ENCODE assay signal across 21 cellular contexts in the genomic region with DNA sequence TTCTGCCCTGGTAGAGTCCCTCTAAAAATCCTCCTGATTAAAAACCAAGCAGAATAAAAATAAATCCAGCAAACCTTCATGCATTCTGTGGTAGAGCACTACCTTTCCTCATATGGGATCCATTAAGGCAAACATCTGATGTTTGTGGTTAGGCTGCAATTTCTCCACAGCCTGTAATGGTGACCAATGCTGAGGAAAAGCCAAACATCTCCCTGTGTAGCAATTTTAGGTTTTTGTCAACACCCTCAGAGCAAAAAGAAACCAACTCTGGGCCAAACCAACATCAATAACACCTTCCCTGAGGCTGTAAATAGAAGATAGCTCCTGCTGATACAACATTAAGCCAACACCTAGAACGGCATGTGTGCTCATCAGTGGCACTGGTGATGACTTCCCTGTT.
DNase-seq lines count a peak whose midpoint lies in the region; ATAC-seq and TF ChIP-seq lines count a peak whose summit lies in the region.
"Had no signal": no experiment of that assay in that cellular context is flagged by ENCODE, and none has a peak within 500 bp of the region (broad histone marks: within the 10 kb centered on the region; RNA-seq: fewer than 3 reads in every experiment).

No MANE protein-coding gene starts in this region.

- H3K9me3 ChIP-seq in mesenchymal stem cell (ENCODE audit: control insufficient read depth, low read length) (no peaks in the 10 kb centered on the region), esophagus squamous epithelium (no peaks in the 10 kb centered on the region)
- H3K9me3 ChIP-seq: MG63, thoracic aorta had no signal

- no peak overlapping the region for H3K4ac ChIP-seq in mesenchymal stem cell (ENCODE audit: low read depth in 1 of 2, low read length in 2 of 2)

- no peak overlapping the region for H3K14ac ChIP-seq in mesenchymal stem cell (ENCODE audit: low read length in 2 of 2)

- H3K79me1 ChIP-seq in mesenchymal stem cell (replicated peaks; ENCODE audit: low read length, poor library complexity, severe bottlenecking), result no peaks in the 10 kb centered on the region

- peak overlapping the region in 1 of 2 experiments; percentile 45 for H3K18ac ChIP-seq in mesenchymal stem cell (ENCODE audit: low read depth in 1 of 2, low read length in 2 of 2)

- intact Hi-C loops in esophagus squamous epithelium (cut with DNase I), result no loop called here

- H2BK120ac ChIP-seq in mesenchymal stem cell (ENCODE audit: low read depth, low read length), result no peak overlapping the region

- no peak overlapping the region for H4K91ac ChIP-seq in mesenchymal stem cell (ENCODE audit: low read length)

- peak; percentile 70 for DNase-seq in AG09309 (ENCODE audit: low read depth)
- peak; percentile 23 for DNase-seq in HCEC 1CT
- DNase-seq in cardiac fibroblast (ENCODE audit: low read depth in 2 of 2), result peak; percentile 16 to 22
- DNase-seq in mesenchymal stem cell, result peak; percentile 45
- no peak for DNase-seq in NCI-H2196 treated with DMSO at 0.1 percent for 48 hours (lab: John Stamatoyannopoulos, UW; ENCODE audit: unreplicated experiment)
- DNase-seq in superior temporal gyrus (ENCODE audit: extremely low spot score), result no peak
- DNase-seq in esophagus squamous epithelium (lab: John Stamatoyannopoulos, UW), result no peak
- DNase-seq: activated CD4-positive, alpha-beta T cell treated with anti-CD3 and anti-CD28 coated beads for 1 hour; AML-193; dorsolateral prefrontal cortex; H9; MG63; NCI-H2081; NCI-H524 treated with DMSO at 0.1 percent for 48 hours; occipital lobe; stimulated activated CD4-positive, alpha-beta T cell treated with anti-CD3 and anti-CD28 coated beads, Interleukin-12 subunit alpha, Interleukin-12 subunit beta, amount 100 ng/mL, for 4 hours; stimulated activated CD8-positive, alpha-beta memory T cell treated with anti-CD3 and anti-CD28 coated beads, Interleukin-4, amount 100 ng/mL, for 48 hours had no signal

- H3K4me3 ChIP-seq in AG09309 (ENCODE audit: control insufficient read depth, low read depth, low read length) (no peak overlapping the region), cardiac fibroblast (replicated peaks in 1 of 2; ENCODE audit: low read depth in 2 of 2, low read length in 2 of 2) (no peak overlapping the region), mesenchymal stem cell (ENCODE audit: insufficient read depth in 1 of 2, low read depth in 1 of 2, low read length in 2 of 2) (no peak overlapping the region), esophagus squamous epithelium (no peak overlapping the region)
- H3K4me3 ChIP-seq: dorsolateral prefrontal cortex, MG63, thoracic aorta had no signal

- H3K4me1 ChIP-seq in mesenchymal stem cell (ENCODE audit: control insufficient read depth, insufficient read depth, low read depth, low read length) (no peaks in the 10 kb centered on the region), esophagus squamous epithelium (no peaks in the 10 kb centered on the region)

- WGBS in mesenchymal stem cell, result 86% methylated on average over 1 of the region's 1 CpG
- 38 to 65% methylated on average over 1 of the region's 1 CpG for WGBS in esophagus squamous epithelium, 2 donors

- no peak overlapping the region for H2AK5ac ChIP-seq in mesenchymal stem cell (ENCODE audit: low read length, severe bottlenecking)

- peak overlapping the region; percentile 39 for H3K9ac ChIP-seq in mesenchymal stem cell (ENCODE audit: low read length)

- no peak overlapping the region for H2BK12ac ChIP-seq in mesenchymal stem cell (ENCODE audit: low read length in 2 of 2)

- no peak overlapping the region for H2BK15ac ChIP-seq in mesenchymal stem cell (ENCODE audit: low read depth, poor library complexity, severe bottlenecking)

- no peak for TF ChIP-seq CTCF in AG09309 (IDR thresholded peaks at IDR 0.05; ENCODE audit: control insufficient read depth, insufficient read depth, low read depth, low read length, missing control alignments)
- TF ChIP-seq CTCF in cardiac fibroblast (IDR thresholded peaks at IDR 0.05; ENCODE audit: low read depth, low read length), result no peak
- TF ChIP-seq CTCF in esophagus squamous epithelium (IDR thresholded peaks at IDR 0.05), result no peak

- no peak for ATAC-seq in HG02852 (IDR thresholded peaks at IDR 0.05; ENCODE audit: unreplicated experiment)
- ATAC-seq: activated naive CD4-positive, alpha-beta T cell treated with anti-CD3 and anti-CD28 coated beads, Interleukin-2, amount 50 U/mL, for 72 hours had no signal

- no peak for TF ChIP-seq POLR2A in esophagus squamous epithelium (IDR thresholded peaks at IDR 0.05)

- H2BK5ac ChIP-seq in mesenchymal stem cell (ENCODE audit: low read depth, low read length, poor library complexity, severe bottlenecking), result no peak overlapping the region

- H3K27ac ChIP-seq in mesenchymal stem cell (ENCODE audit: low read length, poor library complexity, severe bottlenecking) (no peak overlapping the region), esophagus squamous epithelium (no peak overlapping the region)
- H3K27ac ChIP-seq: epithelial cell of prostate, thoracic aorta had no signal

- H3K36me3 ChIP-seq in mesenchymal stem cell (ENCODE audit: control insufficient read depth in 1 of 2, insufficient read depth in 2 of 2, low read depth in 1 of 2, low read length in 2 of 2), result no peaks in the 10 kb centered on the region
- no peaks in the 10 kb centered on the region for H3K36me3 ChIP-seq in esophagus squamous epithelium
- H3K36me3 ChIP-seq: MG63, thoracic aorta had no signal

- H3K23ac ChIP-seq in mesenchymal stem cell (ENCODE audit: low read length in 2 of 2), result no peak overlapping the region

- H3K27me3 ChIP-seq in mesenchymal stem cell (ENCODE audit: control insufficient read depth in 1 of 2, insufficient read depth in 1 of 2, low read length in 2 of 2) (no peaks in the 10 kb centered on the region), esophagus squamous epithelium (no peaks in the 10 kb centered on the region)
- H3K27me3 ChIP-seq: dorsolateral prefrontal cortex, MG63 had no signal

- H4K8ac ChIP-seq in mesenchymal stem cell (ENCODE audit: low read length), result no peak overlapping the region

- no peak overlapping the region for H2AFZ ChIP-seq in mesenchymal stem cell (ENCODE audit: low read depth, low read length)

- H3K4me2 ChIP-seq in mesenchymal stem cell (ENCODE audit: low read length, poor library complexity, severe bottlenecking), result no peak overlapping the region

Comparison
In these comparisons a context has a peak if more than half of its experiments do, and no peak if none do; other contexts are left out.
1. DNase-seq: peak in AG09309 (single experiment), HCEC 1CT (single experiment), cardiac fibroblast (2 of 2) and mesenchymal stem cell (single experiment); none in NCI-H2196 treated with DMSO at 0.1 percent for 48 hours (single experiment), superior temporal gyrus (single experiment) and esophagus squamous epithelium (single experiment).